8 cellular contexts compared by ENCODE assay signal in genomic region chr19:18329035-18329376, GRCh38. TPM values are rescaled to one million over a fixed set of nuclear protein-coding genes. Genes with fewer than 3 reads are reported as not detected.
A peak's percentile ranks its signal among the peaks of the same experiment; 100 is the strongest.
DNase-seq lines count a peak whose midpoint lies in the region; ATAC-seq and TF ChIP-seq lines count a peak whose summit lies in the region.

No MANE protein-coding gene starts in this region.

- no peaks in the 10 kb centered on the region for H4K20me1 ChIP-seq in HCT116 (ENCODE audit: insufficient read depth)

- POLR2A ChIA-PET in HCT116 (lab: Charles Lee) = interaction anchor here (0.8 to 2.6 kb wide), 14 partner anchors 10 to 817 kb away, joined by 3 to 36 read pairs (median 5); partner anchors contain the start of genes GDF15, IQCN, JUND and PGLS

- peak overlapping the region; percentile 43 for H3K9ac ChIP-seq in HCT116 (ENCODE audit: low read length)
- peak overlapping the region; percentile 32 for H3K9ac ChIP-seq in iPS-15b (ENCODE audit: low read depth, low read length)

- BruUV-seq in HCT116 (replicated peaks; lab: Mats Ljungman, UMichigan) = TSS peak; percentile 96

- H3K27me3 Mint-ChIP-seq in activated naive CD8-positive, alpha-beta T cell = no peaks in the 10 kb centered on the region
- no peaks in the 10 kb centered on the region for H3K27me3 Mint-ChIP-seq in stimulated activated naive CD8-positive, alpha-beta T cell treated with anti-CD3 and anti-CD28 coated beads, Interleukin-15, amount 100 ng/mL, for 72 hours

- H3K4me3 Mint-ChIP-seq in activated naive CD8-positive, alpha-beta T cell = peak overlapping the region; percentile 77
- H3K4me3 Mint-ChIP-seq in stimulated activated naive CD8-positive, alpha-beta T cell treated with anti-CD3 and anti-CD28 coated beads, Interleukin-15, amount 100 ng/mL, for 72 hours = peak overlapping the region; percentile 79 to 87

- no peaks in the 10 kb centered on the region for H3K9me3 Mint-ChIP-seq in activated naive CD8-positive, alpha-beta T cell (ENCODE audit: low read depth)
- H3K9me3 Mint-ChIP-seq in stimulated activated naive CD8-positive, alpha-beta T cell treated with anti-CD3 and anti-CD28 coated beads, Interleukin-15, amount 100 ng/mL, for 72 hours = no peaks in the 10 kb centered on the region

- H3K9me3 ChIP-seq in HCT116 (ENCODE audit: control insufficient read depth in 1 of 2, insufficient read depth in 1 of 2, low read depth in 1 of 2, low read length in 2 of 2) (no peaks in the 10 kb centered on the region), iPS-15b (ENCODE audit: control insufficient read depth, insufficient read depth, low read length) (no peaks in the 10 kb centered on the region)

- H2AFZ ChIP-seq in HCT116 (ENCODE audit: low read depth, low read length, poor library complexity, severe bottlenecking) = peak overlapping the region; percentile 14

- H3K36me3 ChIP-seq in HCT116 (ENCODE audit: control insufficient read depth in 1 of 2, insufficient read depth in 2 of 2, low read length in 2 of 2) (no peaks in the 10 kb centered on the region), iPS-15b (ENCODE audit: control insufficient read depth, insufficient read depth, low read length) (no peaks in the 10 kb centered on the region)

- no peaks in the 10 kb centered on the region for H3K36me3 Mint-ChIP-seq in activated naive CD8-positive, alpha-beta T cell

- H3K4me3 ChIP-seq in HCT116 (replicated peaks in 1 of 2; ENCODE audit: low read depth in 1 of 2, low read length in 2 of 2) = peak overlapping the region; percentile 45 to 46
- peak overlapping the region; percentile 49 for H3K4me3 ChIP-seq in iPS-15b (ENCODE audit: low read depth, low read length)

- H3K27ac Mint-ChIP-seq in activated naive CD8-positive, alpha-beta T cell = no peak overlapping the region
- H3K27ac Mint-ChIP-seq in stimulated activated naive CD8-positive, alpha-beta T cell treated with anti-CD3 and anti-CD28 coated beads, Interleukin-15, amount 100 ng/mL, for 72 hours = no peak overlapping the region

- no peaks in the 10 kb centered on the region for H3K79me2 ChIP-seq in HCT116 (ENCODE audit: insufficient read depth, low read length)

- RAD21 ChIA-PET in HCT116 (lab: Charles Lee; ENCODE audit: low non-redundant PET in 1 of 2, low total read pairs in 2 of 2, uncharacterized antibody in 2 of 2, unreplicated experiment in 2 of 2) = interaction anchor here (0.5 to 2.1 kb wide), 5 partner anchors 36 to 55 kb away, joined by 3 to 8 read pairs (median 3); partner anchors contain the start of gene IQCN (in 2 of the 2)

- no peaks in the 10 kb centered on the region for H3K9me2 ChIP-seq in HCT116 (ENCODE audit: insufficient read depth)

- peak; percentile 9 for ATAC-seq in HCT116
- ATAC-seq in stimulated activated naive CD8-positive, alpha-beta T cell treated with anti-CD3 and anti-CD28 coated beads, Interleukin-15, amount 100 ng/mL, for 72 hours = no peak
- no peak for ATAC-seq in HG02763 (IDR thresholded peaks at IDR 0.05; ENCODE audit: unreplicated experiment)
- ATAC-seq in GM19035 (IDR thresholded peaks at IDR 0.05; ENCODE audit: unreplicated experiment) = no peak
- no peak for ATAC-seq in HG03342 (IDR thresholded peaks at IDR 0.05; ENCODE audit: unreplicated experiment)

- H3K27me3 ChIP-seq in HCT116 (ENCODE audit: insufficient read depth, low read length) = no peaks in the 10 kb centered on the region
- H3K27me3 ChIP-seq in iPS-15b (ENCODE audit: control insufficient read depth, insufficient read depth, low read length) = no peaks in the 10 kb centered on the region

- CTCF ChIA-PET in HCT116 (lab: Charles Lee) = interaction anchor here (0.6 to 2.9 kb wide), 28 partner anchors 9 to 176 kb away, joined by 3 to 76 read pairs (median 3); partner anchors contain the start of genes IQCN, JUND, PIK3R2 and RAB3A

- TF ChIP-seq RAD21 in HCT116 (IDR thresholded peaks at IDR 0.05; ENCODE audit: low read depth) = no peak

- peak overlapping the region; percentile 45 for H3K27ac ChIP-seq in HCT116 (ENCODE audit: low read depth, low read length)

- peak overlapping the region; percentile 77 for H3K4me2 ChIP-seq in HCT116 (ENCODE audit: low read length)

- peaks cover 12% of the 10 kb centered on the region for H3K4me1 Mint-ChIP-seq in activated naive CD8-positive, alpha-beta T cell (ENCODE audit: low read depth)
- H3K4me1 Mint-ChIP-seq in stimulated activated naive CD8-positive, alpha-beta T cell treated with anti-CD3 and anti-CD28 coated beads, Interleukin-15, amount 100 ng/mL, for 72 hours = peaks cover 20% of the 10 kb centered on the region

- DNase-seq in HCT116 (ENCODE audit: low read depth, low spot score) (no peak), germinal center (ENCODE audit: low spot score) (no peak)
- DNase-seq in stimulated activated naive CD8-positive, alpha-beta T cell treated with anti-CD3 and anti-CD28 coated beads, Interleukin-15, amount 100 ng/mL, for 72 hours = no peak

- intact Hi-C loops in HCT116 (cut with micrococcal nuclease) = loop anchor here (10.0 kb wide), 1 partner anchor 124 kb away; the partner anchor contains the start of gene RAB3A

- H3K4me1 ChIP-seq in HCT116 (ENCODE audit: control insufficient read depth in 1 of 2, insufficient read depth in 2 of 2, low read length in 2 of 2) (peaks cover 15 to 30% of the 10 kb centered on the region in 2 experiments), iPS-15b (ENCODE audit: control insufficient read depth, insufficient read depth, low read length) (no peaks in the 10 kb centered on the region)

- no peak for TF ChIP-seq POLR2A in HCT116 (IDR thresholded peaks at IDR 0.05; ENCODE audit: borderline replicate concordance, extremely low read depth, insufficient read depth, insufficient read length)

- TF ChIP-seq CTCF in HCT116 (IDR thresholded peaks at IDR 0.05 in 2 of 3, conservative IDR thresholded peaks at IDR 0.05 in 1 of 3; ENCODE audit: borderline replicate concordance in 1 of 3, insufficient read depth in 1 of 3, low read depth in 2 of 3, low read length in 2 of 3) = no peak

TF ChIP-seq in HCT116, 20 proteins besides CTCF, POLR2A, EP300 and RAD21:
- no peak for TF ChIP-seq ATF3 (IDR thresholded peaks at IDR 0.05)
- TF ChIP-seq, protein P1, sequence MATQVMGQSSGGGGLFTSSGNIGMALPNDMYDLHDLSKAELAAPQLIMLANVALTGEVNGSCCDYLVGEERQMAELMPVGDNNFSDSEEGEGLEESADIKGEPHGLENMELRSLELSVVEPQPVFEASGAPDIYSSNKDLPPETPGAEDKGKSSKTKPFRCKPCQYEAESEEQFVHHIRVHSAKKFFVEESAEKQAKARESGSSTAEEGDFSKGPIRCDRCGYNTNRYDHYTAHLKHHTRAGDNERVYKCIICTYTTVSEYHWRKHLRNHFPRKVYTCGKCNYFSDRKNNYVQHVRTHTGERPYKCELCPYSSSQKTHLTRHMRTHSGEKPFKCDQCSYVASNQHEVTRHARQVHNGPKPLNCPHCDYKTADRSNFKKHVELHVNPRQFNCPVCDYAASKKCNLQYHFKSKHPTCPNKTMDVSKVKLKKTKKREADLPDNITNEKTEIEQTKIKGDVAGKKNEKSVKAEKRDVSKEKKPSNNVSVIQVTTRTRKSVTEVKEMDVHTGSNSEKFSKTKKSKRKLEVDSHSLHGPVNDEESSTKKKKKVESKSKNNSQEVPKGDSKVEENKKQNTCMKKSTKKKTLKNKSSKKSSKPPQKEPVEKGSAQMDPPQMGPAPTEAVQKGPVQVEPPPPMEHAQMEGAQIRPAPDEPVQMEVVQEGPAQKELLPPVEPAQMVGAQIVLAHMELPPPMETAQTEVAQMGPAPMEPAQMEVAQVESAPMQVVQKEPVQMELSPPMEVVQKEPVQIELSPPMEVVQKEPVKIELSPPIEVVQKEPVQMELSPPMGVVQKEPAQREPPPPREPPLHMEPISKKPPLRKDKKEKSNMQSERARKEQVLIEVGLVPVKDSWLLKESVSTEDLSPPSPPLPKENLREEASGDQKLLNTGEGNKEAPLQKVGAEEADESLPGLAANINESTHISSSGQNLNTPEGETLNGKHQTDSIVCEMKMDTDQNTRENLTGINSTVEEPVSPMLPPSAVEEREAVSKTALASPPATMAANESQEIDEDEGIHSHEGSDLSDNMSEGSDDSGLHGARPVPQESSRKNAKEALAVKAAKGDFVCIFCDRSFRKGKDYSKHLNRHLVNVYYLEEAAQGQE (IDR thresholded peaks at IDR 0.05; ENCODE audit: low read depth) = no peak
- no peak for TF ChIP-seq CEBPB (IDR thresholded peaks at IDR 0.05; ENCODE audit: low read depth)
- TF ChIP-seq SRF (IDR thresholded peaks at IDR 0.05; ENCODE audit: low read depth) = no peak
- no peak for TF ChIP-seq SIN3A (IDR thresholded peaks at IDR 0.05; ENCODE audit: low read depth)
- no peak for TF ChIP-seq CBX3 (IDR thresholded peaks at IDR 0.05; ENCODE audit: low read depth)
- no peak for TF ChIP-seq ZFX (IDR thresholded peaks at IDR 0.05)
- no peak for TF ChIP-seq POLR2AphosphoS5 (IDR thresholded peaks at IDR 0.05; ENCODE audit: low read depth, low read length)

RNA-seq across cellular contexts. Expression of gene LSM4, which starts 6.1 kb away (rescaled TPM):
- 400 TPM for total RNA-seq in HCT116 (2021; ENCODE audit: unreplicated experiment)
- 263 and 315 TPM in 2 replicates for polyA plus RNA-seq in HCT116 (2012)

RNA-seq across cellular contexts. Expression of gene PGPEP1, which starts 11.4 kb away (rescaled TPM):
- total RNA-seq in HCT116 (2021; ENCODE audit: unreplicated experiment) = 30.9 TPM
- 22.4 and 23.8 TPM in 2 replicates for polyA plus RNA-seq in HCT116 (2012)

RNA-seq across cellular contexts. Expression of gene JUND, which starts 47.6 kb away (rescaled TPM):
- 221 TPM for total RNA-seq in HCT116 (2021; ENCODE audit: unreplicated experiment)
- polyA plus RNA-seq in HCT116 (2012) = 179 and 285 TPM in 2 replicates

RNA-seq across cellular contexts. Expression of gene IQCN, which starts 54.8 kb away (rescaled TPM):
- 4.8 TPM for total RNA-seq in HCT116 (2021; ENCODE audit: unreplicated experiment)
- polyA plus RNA-seq in HCT116 (2012) = 1.9 and 2.7 TPM in 2 replicates

RNA-seq across cellular contexts. Expression of gene GDF15, which starts 57.0 kb away (rescaled TPM):
- total RNA-seq in HCT116 (2021; ENCODE audit: unreplicated experiment) = 425 TPM
- polyA plus RNA-seq in HCT116 (2012) = 480 and 583 TPM in 2 replicates
